In genomic region chr17:499836-500543, GRCh38 we compare ENCODE assay signal across 14 cellular contexts. TPM values are rescaled to one million over a fixed set of nuclear protein-coding genes. Genes with fewer than 3 reads are reported as not detected.
A peak's percentile ranks its signal among the peaks of the same experiment; 100 is the strongest.
DNase-seq lines count a peak whose midpoint lies in the region; ATAC-seq and TF ChIP-seq lines count a peak whose summit lies in the region.
"Had no signal": no experiment of that assay in that cellular context is flagged by ENCODE, and none has a peak within 500 bp of the region (broad histone marks: within the 10 kb centered on the region; RNA-seq: fewer than 3 reads in every experiment).

No MANE protein-coding gene starts in this region.

- CTCF ChIA-PET in activated CD4-positive, alpha-beta T cell treated with anti-CD3 and anti-CD28 coated beads for 36 hours (lab: Charles Lee) = interaction anchor here (0.7 kb wide), 1 partner anchor 23 kb away, joined by 3 read pairs; no protein-coding TSS in a partner anchor

- H3K4me1 Mint-ChIP-seq in activated CD4-positive, alpha-beta T cell treated with anti-CD3 and anti-CD28 coated beads for 36 hours = peaks cover 27% of the 10 kb centered on the region

- H3K4me1 ChIP-seq in Loucy (ENCODE audit: insufficient read depth, low read length, poor library complexity, severe bottlenecking) (peaks cover 27% of the 10 kb centered on the region), left lung (peaks cover 0 to 37% of the 10 kb centered on the region in 2 donors), thymus (ENCODE audit: control insufficient read depth, insufficient read depth, low read length) (peaks cover 60% of the 10 kb centered on the region)
- H3K4me1 ChIP-seq: breast epithelium, esophagus muscularis mucosa, right atrium auricular region had no signal

- H3K36me3 ChIP-seq in Loucy (ENCODE audit: insufficient read depth, low read length) = no peaks in the 10 kb centered on the region
- H3K36me3 ChIP-seq in left lung = no peaks in the 10 kb centered on the region
- H3K36me3 ChIP-seq in thymus (ENCODE audit: control insufficient read depth, insufficient read depth) = no peaks in the 10 kb centered on the region
- H3K36me3 ChIP-seq: breast epithelium, esophagus muscularis mucosa, right atrium auricular region had no signal

- no peaks in the 10 kb centered on the region for H3K9me3 ChIP-seq in Loucy (ENCODE audit: insufficient read depth, low read depth, low read length)
- H3K9me3 ChIP-seq in left lung = no peaks in the 10 kb centered on the region
- H3K9me3 ChIP-seq in thymus (ENCODE audit: control insufficient read depth) = no peaks in the 10 kb centered on the region
- H3K9me3 ChIP-seq: breast epithelium, esophagus muscularis mucosa, right atrium auricular region had no signal

- H2AFZ ChIP-seq in Loucy (ENCODE audit: low read length) = no peak overlapping the region

- H3K79me2 ChIP-seq in Loucy (ENCODE audit: insufficient read depth, low read length) = no peaks in the 10 kb centered on the region

- peaks cover 2% of the 10 kb centered on the region for H3K27me3 Mint-ChIP-seq in activated CD4-positive, alpha-beta T cell treated with anti-CD3 and anti-CD28 coated beads for 36 hours

- no peaks in the 10 kb centered on the region for H4K20me1 ChIP-seq in Loucy (ENCODE audit: insufficient read depth, low read length, poor library complexity, severe bottlenecking)

- H3K4me2 ChIP-seq in Loucy (ENCODE audit: low read depth, low read length, poor library complexity, severe bottlenecking) = peak overlapping the region; percentile 36

- POLR2A ChIA-PET in activated CD4-positive, alpha-beta T cell treated with anti-CD3 and anti-CD28 coated beads for 36 hours (lab: Charles Lee) = no interaction called here

- ATAC-seq in Right ventricle myocardium inferior = no peak
- peak; percentile 45 for ATAC-seq in left lung
- no peak for ATAC-seq in HG03442 (IDR thresholded peaks at IDR 0.05; ENCODE audit: unreplicated experiment)
- ATAC-seq in GM21737 (IDR thresholded peaks at IDR 0.05; ENCODE audit: unreplicated experiment) = no peak
- no peak for ATAC-seq in activated CD4-positive, alpha-beta T cell treated with anti-CD3 and anti-CD28 coated beads for 36 hours

- intact Hi-C loops in cardiac septum (cut with DNase I) (no loop called here), Right ventricle myocardium inferior (cut with DNase I) (no loop called here), left lung (cut with DNase I) (no loop called here)
- intact Hi-C loops in activated CD4-positive, alpha-beta T cell treated with anti-CD3 and anti-CD28 coated beads for 36 hours (cut with DNase I, micrococcal nuclease) = no loop called here

- no peaks in the 10 kb centered on the region for H3K9me2 ChIP-seq in Loucy (replicated peaks; ENCODE audit: low read depth, low read length)

- no peaks in the 10 kb centered on the region for H3K36me3 Mint-ChIP-seq in activated CD4-positive, alpha-beta T cell treated with anti-CD3 and anti-CD28 coated beads for 36 hours (ENCODE audit: low read depth)
- H3K36me3 Mint-ChIP-seq: IgD-negative memory B cell had no signal

- no peak overlapping the region for H3K4me3 Mint-ChIP-seq in activated CD4-positive, alpha-beta T cell treated with anti-CD3 and anti-CD28 coated beads for 36 hours

- TF ChIP-seq CTCF in Loucy (conservative IDR thresholded peaks at IDR 0.05; ENCODE audit: low read length) = no peak
- TF ChIP-seq CTCF in left lung (IDR thresholded peaks at IDR 0.05) = no peak

- no peak overlapping the region for H3K27ac Mint-ChIP-seq in activated CD4-positive, alpha-beta T cell treated with anti-CD3 and anti-CD28 coated beads for 36 hours

- H3K4me3 ChIP-seq in Loucy (ENCODE audit: low read length, poor library complexity, severe bottlenecking) (no peak overlapping the region), left lung (no peak overlapping the region), thymus (ENCODE audit: low read length) (peak overlapping the region; percentile 32)
- H3K4me3 ChIP-seq: breast epithelium, esophagus muscularis mucosa, right atrium auricular region had no signal

- 7% methylated on average over 12 of the region's 12 CpGs for WGBS in thymus

- no peaks in the 10 kb centered on the region for H3F3A ChIP-seq in Loucy (ENCODE audit: low read depth)

- H3K9ac ChIP-seq in Loucy (ENCODE audit: low read depth, low read length, poor library complexity, severe bottlenecking) = no peak overlapping the region

- H3K27me3 ChIP-seq in Loucy (ENCODE audit: insufficient read depth, low read length, poor library complexity, severe bottlenecking) (no peaks in the 10 kb centered on the region), left lung (peaks cover 0 to 10% of the 10 kb centered on the region in 2 donors), thymus (ENCODE audit: control insufficient read depth, insufficient read depth) (no peaks in the 10 kb centered on the region)
- H3K27me3 ChIP-seq: breast epithelium, esophagus muscularis mucosa, right atrium auricular region had no signal

- H3K27ac ChIP-seq in left lung (peak overlapping the region in 1 of 2 donors; percentile 78), thymus (ENCODE audit: low read depth) (peak overlapping the region; percentile 71)
- H3K27ac ChIP-seq: breast epithelium, esophagus muscularis mucosa, right atrium auricular region had no signal

- peak; percentile 84 for DNase-seq in cardiac septum (ENCODE audit: low spot score)
- DNase-seq in Right ventricle myocardium inferior (ENCODE audit: missing footprints) = no peak
- DNase-seq in left lung = no peak
- no peak for DNase-seq in activated CD4-positive, alpha-beta T cell treated with anti-CD3 and anti-CD28 coated beads for 36 hours
- DNase-seq: NCI-H1105, NCI-H82 had no signal

- H3K9me3 Mint-ChIP-seq in activated CD4-positive, alpha-beta T cell treated with anti-CD3 and anti-CD28 coated beads for 36 hours (ENCODE audit: low read depth) = no peaks in the 10 kb centered on the region

RNA-seq across cellular contexts. Expression of gene RFLNB, which starts 54.3 kb away (rescaled TPM):
- total RNA-seq in cardiac septum = 9.0 TPM
- total RNA-seq in Right ventricle myocardium inferior = 23.0 TPM
- 10 to 100 TPM; 11.5 to 21.0 TPM for total RNA-seq in left lung
- polyA plus RNA-seq in thymus = 18.1 TPM
- 10 to 100 TPM; 31.0 to 31.8 TPM for total RNA-seq in activated CD4-positive, alpha-beta T cell treated with anti-CD3 and anti-CD28 coated beads for 36 hours
